ENCODE assay signal across 25 cellular contexts in the genomic region with DNA sequence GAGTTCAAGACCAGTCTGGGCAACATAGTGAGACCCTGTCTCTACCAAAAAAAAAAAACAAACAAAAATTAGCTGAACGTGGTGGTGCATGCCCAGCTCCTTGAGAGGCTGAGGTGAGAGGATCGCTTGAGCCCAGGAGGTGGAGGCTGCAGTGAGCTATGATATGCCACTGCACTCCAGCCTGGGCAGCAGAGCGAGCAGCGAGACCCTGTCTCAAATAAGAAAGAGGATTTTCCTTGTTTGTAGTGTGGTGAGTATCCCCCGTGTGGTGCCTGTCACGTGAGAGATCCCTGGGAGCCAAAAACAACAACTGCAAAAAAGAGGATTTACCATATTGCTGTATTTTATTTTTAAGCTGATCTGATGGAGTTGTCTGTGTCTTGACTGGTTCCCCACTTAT.
"Had no signal": no experiment of that assay in that cellular context is flagged by ENCODE, and none has a peak within 500 bp of the region (broad histone marks: within the 10 kb centered on the region; RNA-seq: fewer than 3 reads in every experiment).

No MANE protein-coding gene starts in this region.

- H3K27ac ChIP-seq: body of pancreas, cardiac muscle cell, epithelial cell of prostate, gastroesophageal sphincter, thoracic aorta, upper lobe of left lung had no signal

- H3K36me3 ChIP-seq: cardiac muscle cell, gastroesophageal sphincter, neural progenitor cell, thoracic aorta, upper lobe of left lung had no signal

- FAIRE-seq: islet of Langerhans, small intestine had no signal

- H3K27me3 ChIP-seq: body of pancreas, cardiac muscle cell, gastroesophageal sphincter, neural progenitor cell, upper lobe of left lung had no signal

- H2AFZ ChIP-seq: neural progenitor cell had no signal

- H3K4me1 ChIP-seq: neural progenitor cell had no signal

- H3K9ac ChIP-seq: neural progenitor cell had no signal

- H3K4me3 Mint-ChIP-seq: activated CD4-positive, alpha-beta T cell treated with anti-CD3 and anti-CD28 coated beads, Interleukin-2, amount 10 ng/mL, durations not matched to agents 7 days and 5 days; activated naive CD4-positive, alpha-beta T cell treated with anti-CD3 and anti-CD28 coated beads for 36 hours; activated naive CD8-positive, alpha-beta T cell treated with anti-CD3 and anti-CD28 coated beads, Interleukin-2, amount 50 U/mL, for 24 hours; neural progenitor cell; stimulated activated naive B cell treated with anti-CD40 and anti-IgM and Interleukin-4, amounts not matched to agents 10 μg/mL and 1 μg/mL and 100 μg/mL, for 72 hours; T-helper 1 cell treated with Interleukin-12 subunit alpha and Interleukin-12 subunit beta and Interleukin-4 antibody, amounts not matched to agents 30 μg/mL and 1 μg/mL, for 36 hours had no signal

- H3K4me2 ChIP-seq: neural progenitor cell had no signal

- H3K9me3 ChIP-seq: body of pancreas, gastroesophageal sphincter, mucosa of descending colon, thoracic aorta, upper lobe of left lung had no signal

- H3K27ac Mint-ChIP-seq: activated CD4-positive, alpha-beta T cell treated with anti-CD3 and anti-CD28 coated beads, Interleukin-2, amount 10 ng/mL, durations not matched to agents 7 days and 5 days; activated naive CD4-positive, alpha-beta T cell treated with anti-CD3 and anti-CD28 coated beads for 36 hours; activated naive CD8-positive, alpha-beta T cell treated with anti-CD3 and anti-CD28 coated beads, Interleukin-2, amount 50 U/mL, for 24 hours; neural progenitor cell; stimulated activated naive B cell treated with anti-CD40 and anti-IgM and Interleukin-4, amounts not matched to agents 10 μg/mL and 1 μg/mL and 100 μg/mL, for 72 hours; T-helper 1 cell treated with Interleukin-12 subunit alpha and Interleukin-12 subunit beta and Interleukin-4 antibody, amounts not matched to agents 30 μg/mL and 1 μg/mL, for 36 hours had no signal

- H3K4me3 ChIP-seq: body of pancreas, cardiac muscle cell, gastroesophageal sphincter, mucosa of descending colon, neural progenitor cell, thoracic aorta, upper lobe of left lung had no signal

- H3K9me3 Mint-ChIP-seq: activated CD4-positive, alpha-beta T cell treated with anti-CD3 and anti-CD28 coated beads, Interleukin-2, amount 10 ng/mL, durations not matched to agents 7 days and 5 days; activated naive CD4-positive, alpha-beta T cell treated with anti-CD3 and anti-CD28 coated beads for 36 hours; activated naive CD8-positive, alpha-beta T cell treated with anti-CD3 and anti-CD28 coated beads, Interleukin-2, amount 50 U/mL, for 24 hours; stimulated activated naive B cell treated with anti-CD40 and anti-IgM and Interleukin-4, amounts not matched to agents 10 μg/mL and 1 μg/mL and 100 μg/mL, for 72 hours; T-helper 1 cell treated with Interleukin-12 subunit alpha and Interleukin-12 subunit beta and Interleukin-4 antibody, amounts not matched to agents 30 μg/mL and 1 μg/mL, for 36 hours had no signal

- DNase-seq: activated CD4-positive, alpha-beta T cell treated with anti-CD3 and anti-CD28 coated beads, Interleukin-2, amount 10 ng/mL, durations not matched to agents 7 days and 5 days; activated CD8-positive, alpha-beta memory T cell treated with anti-CD3 and anti-CD28 coated beads for 24 hours; activated CD8-positive, alpha-beta memory T cell treated with anti-CD3 and anti-CD28 coated beads, Interleukin-2, amount 50 U/mL, for 4 hours; activated effector memory CD4-positive, alpha-beta T cell treated with Interleukin-2 at 50 U/mL for 16 hours; activated naive CD4-positive, alpha-beta T cell treated with anti-CD3 and anti-CD28 coated beads for 36 hours; activated naive CD8-positive, alpha-beta T cell treated with anti-CD3 and anti-CD28 coated beads, Interleukin-2, amount 50 U/mL, for 24 hours; activated T-cell treated with anti-CD3 and anti-CD28 coated beads, Interleukin-2, amount 50 U/mL, for 48 hours; body of pancreas; head of caudate nucleus; left cardiac atrium; mesenchymal stem cell; mucosa of descending colon; posterior cingulate gyrus; small intestine; stimulated activated CD4-positive, alpha-beta T cell treated with anti-CD3 and anti-CD28 coated beads, Interleukin-2, amount 100 ng/mL, for 24 hours; stimulated activated naive B cell treated with anti-CD40 and anti-IgM and Interleukin-4, amounts not matched to agents 10 μg/mL and 1 μg/mL and 100 μg/mL, for 72 hours; upper lobe of left lung had no signal

- ATAC-seq: activated naive CD8-positive, alpha-beta T cell treated with anti-CD3 and anti-CD28 coated beads, Interleukin-2, amount 50 U/mL, for 24 hours; body of pancreas; gastroesophageal sphincter; left cardiac atrium; mucosa of descending colon; sciatic nerve; stimulated activated naive B cell treated with anti-CD40 and anti-IgM and Interleukin-4, amounts not matched to agents 10 μg/mL and 1 μg/mL and 100 μg/mL, for 72 hours had no signal

- H3K27me3 Mint-ChIP-seq: activated CD4-positive, alpha-beta T cell treated with anti-CD3 and anti-CD28 coated beads, Interleukin-2, amount 10 ng/mL, durations not matched to agents 7 days and 5 days; activated naive CD8-positive, alpha-beta T cell treated with anti-CD3 and anti-CD28 coated beads, Interleukin-2, amount 50 U/mL, for 24 hours; stimulated activated naive B cell treated with anti-CD40 and anti-IgM and Interleukin-4, amounts not matched to agents 10 μg/mL and 1 μg/mL and 100 μg/mL, for 72 hours had no signal

- H3K4me1 Mint-ChIP-seq: neural progenitor cell had no signal
